ENCODE assay signal across 18 cellular contexts in the genomic region with DNA sequence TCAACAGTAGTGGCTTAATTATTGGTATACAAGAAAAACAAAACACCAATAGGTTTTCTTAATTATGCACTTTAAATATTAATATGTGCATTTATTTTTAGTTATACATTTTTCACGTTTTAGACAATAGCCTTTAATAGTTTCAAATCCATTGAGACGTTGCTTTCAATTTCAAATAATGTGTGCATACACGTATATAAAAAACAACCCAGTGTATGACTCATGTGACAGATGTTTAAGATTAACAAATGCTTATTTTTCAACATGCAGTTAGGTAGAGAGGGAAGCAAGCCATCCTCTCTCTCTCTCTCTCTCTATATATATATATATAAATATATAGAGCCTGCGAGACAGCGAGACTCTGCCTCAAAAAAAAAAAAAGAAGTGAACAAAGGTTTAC. TPM values are rescaled to one million over a fixed set of nuclear protein-coding genes. Genes with fewer than 3 reads are reported as not detected.
A peak's percentile ranks its signal among the peaks of the same experiment; 100 is the strongest.
DNase-seq lines count a peak whose midpoint lies in the region; ATAC-seq, FAIRE-seq and TF ChIP-seq lines count a peak whose summit lies in the region.
"Had no signal": no experiment of that assay in that cellular context is flagged by ENCODE, and none has a peak within 500 bp of the region (broad histone marks: within the 10 kb centered on the region; RNA-seq: fewer than 3 reads in every experiment).

No MANE protein-coding gene starts in this region.

- H2AFZ ChIP-seq in GM12878 (ENCODE audit: control insufficient read depth, low read depth, low read length), result no peak overlapping the region

- ATAC-seq in GM12878, result peak; percentile 74
- ATAC-seq: CD8-positive, alpha-beta T cell; effector memory CD8-positive, alpha-beta T cell had no signal

- no TSS peak for BruUV-seq in GM12878 (replicated peaks; lab: Mats Ljungman, UMichigan)

- POLR2A ChIA-PET in GM12878 (lab: Charles Lee), result no interaction called here

- no peaks in the 10 kb centered on the region for H4K20me1 ChIP-seq in GM12878 (ENCODE audit: control insufficient read depth, insufficient read depth)

- H3K4me3 ChIP-seq in NB4 (ENCODE audit: low read depth, low read length), result no peak overlapping the region
- H3K4me3 ChIP-seq in GM12878, result no peak overlapping the region
- no peak overlapping the region for H3K4me3 ChIP-seq in stomach
- H3K4me3 ChIP-seq: adrenal gland, lung, SJSA1, spleen had no signal

- TF ChIP-seq CTCF in GM13977 (IDR thresholded peaks at IDR 0.05; ENCODE audit: extremely low read depth, insufficient read depth, missing control alignments) (no peak), NB4 (IDR thresholded peaks at IDR 0.05; ENCODE audit: low read depth, low read length) (no peak), GM12878 (IDR thresholded peaks at IDR 0.05 in 2 of 3, conservative IDR thresholded peaks at IDR 0.05 in 1 of 3; ENCODE audit: control insufficient read depth in 2 of 3, extremely low read depth in 1 of 3, insufficient read depth in 1 of 3, low read depth in 3 of 3, low read length in 3 of 3) (no peak), stomach (IDR thresholded peaks at IDR 0.05) (no peak)

- H3K9ac ChIP-seq in GM12878 (ENCODE audit: control insufficient read depth, insufficient read depth, low read length), result no peak overlapping the region

- RAD21 ChIA-PET in GM12878 (lab: Charles Lee; ENCODE audit: unreplicated experiment), result no interaction called here

- H3K79me2 ChIP-seq in GM12878 (ENCODE audit: control insufficient read depth, insufficient read depth, low read length), result peaks cover 47% of the 10 kb centered on the region

- CTCF ChIA-PET in GM12878 (lab: Yijun Ruan, JAX), result interaction anchor here (0.7 kb wide), 1 partner anchor 49 kb away, joined by 4 read pairs; no protein-coding TSS in a partner anchor

- in situ Hi-C loops in GM13977 (cut with MboI; ENCODE audit: low pct_unique_long_range_greater_than_20kb, low sequenced_read_pairs, unreplicated experiment) (no loop called here), GM12878 (cut with MboI) (no loop called here)

- intact Hi-C loops in GM12878 (cut with micrococcal nuclease; ENCODE audit: unreplicated experiment) (no loop called here), stomach (cut with DNase I; ENCODE audit: low total_unique reads) (no loop called here)

- DNase-seq in GM13977 (ENCODE audit: low spot score) (peak; percentile 18), NB4 (ENCODE audit: low read depth) (peak; percentile 40), GM12878 (ENCODE audit: low read depth, low spot score) (no peak), iris pigment epithelial cell (ENCODE audit: low read depth) (peak; percentile 64), stomach (no peak), NCI-H1092 treated with DMSO at 0.1 percent for 48 hours (lab: John Stamatoyannopoulos, UW) (no peak), mucosa of gallbladder (ENCODE audit: low spot score) (no peak), C1 segment of cervical spinal cord (lab: John Stamatoyannopoulos, UW) (no peak)
- DNase-seq: activated B cell treated with CpG ODN at 0.5 μM for 24 hours; activated T-cell treated with anti-CD3 and anti-CD28 coated beads for 4 hours; adrenal gland; CD8-positive, alpha-beta T cell; effector memory CD8-positive, alpha-beta T cell; NCI-H1417; NCI-H774; spleen had no signal

- H3K36me3 ChIP-seq in GM12878 (ENCODE audit: control insufficient read depth in 2 of 2, insufficient read depth in 2 of 2, low read length in 1 of 2), result peaks cover 0 to 2% of the 10 kb centered on the region in 2 experiments; a peak in 1 of 4 replicates
- H3K36me3 ChIP-seq in stomach, result peaks cover 0 to 10% (median 9%) of the 10 kb centered on the region in 4 donors
- H3K36me3 ChIP-seq: adrenal gland, SJSA1 had no signal

- H3K4me1 ChIP-seq in GM12878 (ENCODE audit: control insufficient read depth, insufficient read depth, low read length), result no peaks in the 10 kb centered on the region
- H3K4me1 ChIP-seq in stomach, result peaks cover 0 to 31% (median 17%) of the 10 kb centered on the region in 4 donors

- no peak overlapping the region for H3K4me2 ChIP-seq in GM12878 (ENCODE audit: control insufficient read depth, insufficient read depth)

- no peak for TF ChIP-seq RAD21 in GM12878 (IDR thresholded peaks at IDR 0.05; ENCODE audit: insufficient read depth, low read depth, low read length)

- 17% methylated on average over 5 of the region's 5 CpGs for WGBS in GM12878 (ENCODE audit: insufficient coverage, insufficient replicate concordance, low lambda C conversion rate, missing lambda C conversion rate)
- WGBS in stomach, 5 donors, result 53 to 62% (median 58%) methylated on average over 5 of the region's 5 CpGs

- TF ChIP-seq EP300 in GM12878 (IDR thresholded peaks at IDR 0.05; ENCODE audit: borderline replicate concordance in 1 of 2, control insufficient read depth in 1 of 2, low read depth in 2 of 2, low read length in 2 of 2) (no peak), stomach (IDR thresholded peaks at IDR 0.05) (no peak)

- H3K9me3 ChIP-seq in GM12878 (replicated peaks; ENCODE audit: control insufficient read depth, insufficient read depth, low read length), result peaks cover 3% of the 10 kb centered on the region; the same call in 2 of the 3 replicates
- no peaks in the 10 kb centered on the region for H3K9me3 ChIP-seq in stomach
- H3K9me3 ChIP-seq: adrenal gland, SJSA1, spleen had no signal

- H3K27me3 ChIP-seq in GM12878 (replicated peaks in 1 of 2; ENCODE audit: control insufficient read depth in 2 of 2, insufficient read depth in 2 of 2, low read length in 1 of 2), result no peaks in the 10 kb centered on the region
- H3K27me3 ChIP-seq in stomach, result no peaks in the 10 kb centered on the region
- H3K27me3 ChIP-seq: adrenal gland, SJSA1, spleen had no signal

- SMC1A ChIA-PET in GM12878 (lab: Charles Lee; ENCODE audit: uncharacterized antibody, unreplicated experiment), result interaction anchor here (1.2 to 1.5 kb wide), 2 partner anchors 11 to 14 kb away, joined by 3 read pairs; no protein-coding TSS in a partner anchor

- H3K27ac ChIP-seq in GM12878 (ENCODE audit: control insufficient read depth, insufficient read depth) (no peak overlapping the region), stomach (no peak overlapping the region)
- H3K27ac ChIP-seq: adrenal gland, SJSA1 had no signal

- FAIRE-seq in GM12878 (lab: Jason Lieb, UNC), result no peak

- TF ChIP-seq POLR2A in NB4 (IDR thresholded peaks at IDR 0.05; ENCODE audit: extremely low read depth, insufficient read length) (no peak), GM12878 (IDR thresholded peaks at IDR 0.05; ENCODE audit: low read depth, low read length) (no peak), stomach (IDR thresholded peaks at IDR 0.05) (no peak)

TF ChIP-seq in GM12878, 131 proteins besides CTCF, POLR2A, EP300 and RAD21 (continues in another document):
- TF ChIP-seq KDM1A (IDR thresholded peaks at IDR 0.05; ENCODE audit: borderline replicate concordance) (no peak), BRCA1 (IDR thresholded peaks at IDR 0.05; ENCODE audit: low read depth, low read length) (no peak), SIX5 (IDR thresholded peaks at IDR 0.05; ENCODE audit: low read depth, low read length, severe bottlenecking) (no peak), MEF2A (IDR thresholded peaks at IDR 0.05; ENCODE audit: insufficient read depth, low read depth, low read length) (no peak), NFIC (IDR thresholded peaks at IDR 0.05; ENCODE audit: low read depth, low read length) (no peak), KLF5 (IDR thresholded peaks at IDR 0.05; ENCODE audit: partially characterized antibody) (no peak), SREBF2 (IDR thresholded peaks at IDR 0.05; ENCODE audit: low read length) (no peak), TCF3 (IDR thresholded peaks at IDR 0.05; ENCODE audit: borderline replicate concordance, insufficient read depth, low read depth, low read length) (no peak)
- TF ChIP-seq, protein P1, sequence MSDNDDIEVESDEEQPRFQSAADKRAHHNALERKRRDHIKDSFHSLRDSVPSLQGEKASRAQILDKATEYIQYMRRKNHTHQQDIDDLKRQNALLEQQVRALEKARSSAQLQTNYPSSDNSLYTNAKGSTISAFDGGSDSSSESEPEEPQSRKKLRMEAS (IDR thresholded peaks at IDR 0.05; ENCODE audit: low read depth, low read length), result no peak

RNA-seq across cellular contexts. Expression of gene EYA3, which starts 24.3 kb away (rescaled TPM):
- total RNA-seq in GM12878 (2013; cell fraction: nucleolus; rRNA removed), result 62.1 and 81.3 TPM in 2 replicates
- total RNA-seq in GM12878 (2014; rRNA removed) (18.3 and 19.0 TPM in 2 replicates), GM12878 (2014; rRNA removed; fragmentation: Illumina TruSeq; extraction: Trizol) (28.1 and 28.2 TPM in 2 replicates), GM12878 (2021) (28.5 and 29.6 TPM in 2 replicates), stomach (10 to 100 TPM; 11.1 to 38.2 (median 14.5) TPM), mucosa of gallbladder (19.0 TPM)
- polyA plus RNA-seq in GM12878 (2011; ENCODE audit: low read depth), result 8.9 TPM
- polyA plus RNA-seq in GM12878 (2011; rRNA removed) (46.6 and 48.9 TPM in 2 replicates), GM12878 (2014; fragmentation: Illumina TruSeq; extraction: Trizol) (28.1 and 33.0 TPM in 2 replicates), GM12878 (2014; fragmentation: Nextera tagmentation; extraction: Ambion mirVana) (10 to 100 TPM; 13.0 to 15.6 TPM), GM12878 (2014; rRNA removed) (19.8 and 20.1 TPM in 2 replicates), GM12878 (2016; fragmentation: Nextera tagmentation; extraction: Ambion mirVana) (10 to 100 TPM; 22.6 to 24.2 TPM), stomach (1 to 10 TPM; 2.9 to 3.6 (median 3.6) TPM)
- polyA plus RNA-seq in GM12878 (2011; cell fraction: cytosol; rRNA removed), result 24.4 and 27.3 TPM in 2 replicates
- 26.8 and 29.1 TPM in 2 replicates for polyA plus RNA-seq in GM12878 (2011; cell fraction: nucleus; rRNA removed)
- 12.3 and 13.9 TPM in 2 replicates for polyA plus RNA-seq in GM12878 (2012)
- 62.8 and 90.9 TPM in 2 replicates for polyA minus RNA-seq in GM12878 (2011; rRNA and poly(A)+ RNA removed)
- polyA minus RNA-seq in GM12878 (2011; cell fraction: cytosol; rRNA and poly(A)+ RNA removed), result 14.4 and 18.8 TPM in 2 replicates
- 27.7 and 28.5 TPM in 2 replicates for polyA minus RNA-seq in GM12878 (2011; cell fraction: nucleus; rRNA and poly(A)+ RNA removed)

Comparison
In these comparisons a context has a peak if more than half of its experiments do, and no peak if none do; other contexts are left out.
1. DNase-seq: peak in GM13977 (single experiment), NB4 (single experiment) and iris pigment epithelial cell (single experiment); none in GM12878 (single experiment), stomach (single experiment), NCI-H1092 treated with DMSO at 0.1 percent for 48 hours (single experiment), mucosa of gallbladder (single experiment) and C1 segment of cervical spinal cord (0 of 14).